14 cellular contexts compared by ENCODE assay signal in the genomic region with DNA sequence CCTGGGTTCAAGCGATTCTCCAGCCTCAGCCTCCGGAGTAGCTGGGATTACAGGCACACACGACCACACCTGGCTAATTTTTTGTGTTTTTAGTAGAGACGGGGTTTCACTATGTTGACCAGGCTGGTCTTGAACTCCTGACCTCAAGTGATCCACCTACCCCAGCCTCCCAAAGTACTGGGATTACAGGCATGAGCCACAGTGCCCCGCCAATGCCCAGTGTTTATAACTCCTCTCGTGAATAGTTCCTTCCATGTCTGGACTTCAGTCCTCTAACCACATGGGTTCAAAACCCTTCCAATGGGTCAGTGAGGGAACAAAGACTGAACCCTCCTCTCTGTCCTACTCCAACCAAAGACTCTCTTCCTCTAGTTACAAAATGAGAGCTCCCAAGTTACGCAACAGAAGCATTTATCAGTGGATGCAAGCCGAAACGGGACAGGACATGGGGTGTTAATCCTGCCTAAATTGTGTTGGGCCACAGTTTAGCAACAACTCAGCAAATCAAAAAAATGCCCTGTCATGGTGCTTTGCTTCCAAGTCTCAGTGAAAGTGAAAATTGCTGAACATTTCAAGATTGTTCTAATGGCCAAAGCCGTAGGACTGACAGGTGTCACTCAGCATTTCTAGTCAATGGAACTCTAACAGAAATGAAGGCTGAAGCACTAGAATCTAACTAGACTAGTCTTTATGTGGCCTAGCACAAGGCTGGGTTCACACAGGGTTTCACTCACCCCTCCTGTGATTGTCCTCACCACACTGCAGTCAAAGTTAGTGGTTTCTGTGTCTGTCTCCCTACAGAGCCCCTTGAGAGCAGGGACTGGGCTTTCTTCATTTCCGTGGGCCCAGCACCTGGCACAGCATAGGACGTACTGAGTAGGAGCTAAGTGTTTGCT. TPM values are rescaled to one million over a fixed set of nuclear protein-coding genes. Genes with fewer than 3 reads are reported as not detected.
DNase-seq lines count a peak whose midpoint lies in the region; ATAC-seq and TF ChIP-seq lines count a peak whose summit lies in the region.
"Had no signal": no experiment of that assay in that cellular context is flagged by ENCODE, and none has a peak within 500 bp of the region (broad histone marks: within the 10 kb centered on the region; RNA-seq: fewer than 3 reads in every experiment).

No MANE protein-coding gene starts in this region.

- H3K4me3 ChIP-seq in vagina = no peak overlapping the region
- H3K4me3 ChIP-seq: skin epidermis had no signal

- no peaks in the 10 kb centered on the region for H3K36me3 ChIP-seq in vagina

- ATAC-seq in GM19328 (IDR thresholded peaks at IDR 0.05; ENCODE audit: unreplicated experiment) (peak; percentile 27), HG02943 (IDR thresholded peaks at IDR 0.05; ENCODE audit: low read depth, unreplicated experiment) (peak; percentile 28), GM19467 (IDR thresholded peaks at IDR 0.05; ENCODE audit: unreplicated experiment) (no peak)
- ATAC-seq: activated CD8-positive, alpha-beta T cell treated with anti-CD3 and anti-CD28 coated beads for 36 hours had no signal

- intact Hi-C loops in vagina (cut with DNase I) = no loop called here

- DNase-seq in CD1c-positive myeloid dendritic cell (ENCODE audit: extremely low spot score) (peak; percentile 26), NOMO-1 treated with DMSO at 0.1 percent for 48 hours (lab: John Stamatoyannopoulos, UW; ENCODE audit: unreplicated experiment) (peak; percentile 71), dedifferentiated amniotic fluid mesenchymal stem cell (ENCODE audit: extremely low spot score) (no peak), vagina (ENCODE audit: extremely low spot score in 2 of 2) (no peak)
- DNase-seq in central memory CD4-positive, alpha-beta T cell = no peak
- DNase-seq: activated CD8-positive, alpha-beta T cell treated with anti-CD3 and anti-CD28 coated beads for 36 hours; activated naive CD4-positive, alpha-beta T cell treated with anti-CD3 and anti-CD28 coated beads, Interleukin-2, amount 50 U/mL, for 16 hours; T-helper 1 cell; trophoblast cell had no signal

- TF ChIP-seq POLR2A in vagina (IDR thresholded peaks at IDR 0.05) = no peak

- H3K27me3 ChIP-seq in vagina = no peaks in the 10 kb centered on the region

- TF ChIP-seq CTCF in vagina (IDR thresholded peaks at IDR 0.05) = no peak

- H3K27ac ChIP-seq in vagina = no peak overlapping the region
- H3K27ac ChIP-seq: skin epidermis had no signal

- no peaks in the 10 kb centered on the region for H3K9me3 ChIP-seq in vagina

- peaks cover 11% of the 10 kb centered on the region for H3K4me1 ChIP-seq in vagina

RNA-seq across cellular contexts. Expression of a gene that starts 3.2 kb away (rescaled TPM):
- 47.4 TPM for total RNA-seq in vagina

RNA-seq across cellular contexts. Expression of a gene that starts 44.1 kb away (rescaled TPM):
- total RNA-seq in vagina = 2.2 TPM
- total RNA-seq: activated CD8-positive, alpha-beta T cell treated with anti-CD3 and anti-CD28 coated beads for 36 hours; myocyte had no signal

Comparison
In these comparisons a context has a peak if more than half of its experiments do, and no peak if none do; other contexts are left out.
1. DNase-seq: peak in CD1c-positive myeloid dendritic cell (single experiment) and NOMO-1 treated with DMSO at 0.1 percent for 48 hours (single experiment); none in dedifferentiated amniotic fluid mesenchymal stem cell (single experiment), central memory CD4-positive, alpha-beta T cell (single experiment) and vagina (0 of 2).